ENCODE assay signal across 14 cellular contexts in genomic region chr4:10458190-10458589, GRCh38. TPM values are rescaled to one million over a fixed set of nuclear protein-coding genes. Genes with fewer than 3 reads are reported as not detected.
DNase-seq lines count a peak whose midpoint lies in the region; ATAC-seq and TF ChIP-seq lines count a peak whose summit lies in the region.
"Had no signal": no experiment of that assay in that cellular context is flagged by ENCODE, and none has a peak within 500 bp of the region (broad histone marks: within the 10 kb centered on the region; RNA-seq: fewer than 3 reads in every experiment).

No MANE protein-coding gene starts in this region.

- H3K27me3 Mint-ChIP-seq in brain = peaks cover 41% of the 10 kb centered on the region
- H3K27me3 Mint-ChIP-seq in stimulated activated naive B cell treated with anti-CD40 and anti-IgM and Interleukin-4, amounts not matched to agents 10 μg/mL and 1 μg/mL and 100 μg/mL, for 72 hours = peaks cover 28 to 33% of the 10 kb centered on the region in 2 donors

- peak in 2 of 3 donors; percentile 19 to 52 for DNase-seq in right cardiac atrium
- no peak for DNase-seq in right atrium auricular region (ENCODE audit: low spot score)
- peak; percentile 27 to 47 (median 29) for DNase-seq in mucosa of descending colon
- no peak for DNase-seq in mesenteric fat pad (ENCODE audit: low spot score)
- no peak for DNase-seq in anterior cingulate cortex (lab: John Stamatoyannopoulos, UW)
- DNase-seq in NCI-H774 (lab: John Stamatoyannopoulos, UW) = no peak
- no peak for DNase-seq in stimulated activated naive B cell treated with anti-CD40 and anti-IgM and Interleukin-4, amounts not matched to agents 10 μg/mL and 1 μg/mL and 100 μg/mL, for 72 hours
- DNase-seq: DND-41; NCI-H1694 treated with DMSO at 0.1 percent for 48 hours; SJCRH30; stimulated activated CD4-positive, alpha-beta T cell treated with anti-CD3 and anti-CD28 coated beads, Interleukin-4, amount 100 ng/mL, for 1 hour had no signal

- H3K9me3 Mint-ChIP-seq in brain = peaks cover 24 to 61% (median 55%) of the 10 kb centered on the region in 5 experiments
- H3K9me3 Mint-ChIP-seq in stimulated activated naive B cell treated with anti-CD40 and anti-IgM and Interleukin-4, amounts not matched to agents 10 μg/mL and 1 μg/mL and 100 μg/mL, for 72 hours = peaks cover 0 to 3% of the 10 kb centered on the region in 2 donors

- peaks cover 32% of the 10 kb centered on the region for H3K4me1 Mint-ChIP-seq in brain
- H3K4me1 Mint-ChIP-seq in stimulated activated naive B cell treated with anti-CD40 and anti-IgM and Interleukin-4, amounts not matched to agents 10 μg/mL and 1 μg/mL and 100 μg/mL, for 72 hours = peaks cover 19 to 43% of the 10 kb centered on the region in 2 donors

- WGBS in right cardiac atrium = 48% methylated on average over 13 of the region's 13 CpGs

- ATAC-seq in right cardiac atrium (no peak), mucosa of descending colon (no peak)
- no peak for ATAC-seq in stimulated activated naive B cell treated with anti-CD40 and anti-IgM and Interleukin-4, amounts not matched to agents 10 μg/mL and 1 μg/mL and 100 μg/mL, for 72 hours (replicated peaks)

- H3K27ac ChIP-seq in right cardiac atrium (ENCODE audit: low read length) = no peak overlapping the region
- H3K27ac ChIP-seq in right atrium auricular region = no peak overlapping the region
- H3K27ac ChIP-seq: SJCRH30 had no signal

- H3K36me3 Mint-ChIP-seq in brain = peaks cover 35% of the 10 kb centered on the region
- H3K36me3 Mint-ChIP-seq in stimulated activated naive B cell treated with anti-CD40 and anti-IgM and Interleukin-4, amounts not matched to agents 10 μg/mL and 1 μg/mL and 100 μg/mL, for 72 hours = peaks cover 14 to 22% of the 10 kb centered on the region in 2 donors

- no peaks in the 10 kb centered on the region for H3K27me3 ChIP-seq in right cardiac atrium (ENCODE audit: control insufficient read depth, insufficient read depth)
- H3K27me3 ChIP-seq in right atrium auricular region = peaks cover 0 to 14% of the 10 kb centered on the region in 2 donors
- H3K27me3 ChIP-seq: SJCRH30, vagina had no signal

- H3K4me3 Mint-ChIP-seq in brain = peak overlapping the region; percentile 67 to 77 (median 73)
- no peak overlapping the region for H3K4me3 Mint-ChIP-seq in stimulated activated naive B cell treated with anti-CD40 and anti-IgM and Interleukin-4, amounts not matched to agents 10 μg/mL and 1 μg/mL and 100 μg/mL, for 72 hours

- intact Hi-C loops in right cardiac atrium (cut with DNase I) (no loop called here), mucosa of descending colon (cut with DNase I, micrococcal nuclease) (no loop called here)

- peak overlapping the region in 1 of 5 experiments; percentile 5 for H3K27ac Mint-ChIP-seq in brain
- H3K27ac Mint-ChIP-seq in stimulated activated naive B cell treated with anti-CD40 and anti-IgM and Interleukin-4, amounts not matched to agents 10 μg/mL and 1 μg/mL and 100 μg/mL, for 72 hours = no peak overlapping the region
- H3K27ac Mint-ChIP-seq: activated naive CD8-positive, alpha-beta T cell treated with anti-CD3 and anti-CD28 coated beads, Interleukin-2, amount 10 ng/mL, durations not matched to agents 7 days and 5 days had no signal

- TF ChIP-seq CTCF in right atrium auricular region (IDR thresholded peaks at IDR 0.05) (no peak), brain (conservative IDR thresholded peaks at IDR 0.05) (no peak), mucosa of descending colon (IDR thresholded peaks at IDR 0.05) (no peak)

- H3K4me3 ChIP-seq in right cardiac atrium (ENCODE audit: low read length) (no peak overlapping the region), right atrium auricular region (peak overlapping the region in 1 of 2 donors; percentile 62), mucosa of descending colon (no peak overlapping the region)

- H3K9me3 ChIP-seq in right cardiac atrium (ENCODE audit: control insufficient read depth, low read length) (no peaks in the 10 kb centered on the region), right atrium auricular region (no peaks in the 10 kb centered on the region), mucosa of descending colon (no peaks in the 10 kb centered on the region)
- H3K9me3 ChIP-seq: SJCRH30, vagina had no signal

- H3K4me1 ChIP-seq in right cardiac atrium (ENCODE audit: control insufficient read depth, insufficient read depth, low read length) (peaks cover 3% of the 10 kb centered on the region), right atrium auricular region (peaks cover 0 to 20% of the 10 kb centered on the region in 2 donors), mucosa of descending colon (ENCODE audit: low read depth) (no peaks in the 10 kb centered on the region)
- H3K4me1 ChIP-seq: SJCRH30 had no signal

- H3K36me3 ChIP-seq in right atrium auricular region (peaks cover 13% of the 10 kb centered on the region), mucosa of descending colon (ENCODE audit: low read depth) (no peaks in the 10 kb centered on the region)

RNA-seq across cellular contexts. Expression of gene ZNF518B, which starts 1.0 kb away (rescaled TPM):
- 10 to 100 TPM; 24.7 to 35.9 (median 27.2) TPM for total RNA-seq in right cardiac atrium
- polyA plus RNA-seq in right cardiac atrium = 7.5 TPM
- total RNA-seq in right atrium auricular region = 10 to 100 TPM; 36.0 to 39.1 TPM
- 10.7 TPM for polyA plus RNA-seq in brain (ENCODE audit: insufficient read depth, low read depth, low replicate concordance)
- total RNA-seq in mucosa of descending colon = 10 to 100 TPM in 2 of 3 donors, 1 to 10 TPM in 1; 9.9 to 34.4 (median 19.5) TPM
- 23.5 TPM for total RNA-seq in mesenteric fat pad

Comparison
In these comparisons a context has a peak if more than half of its experiments do, and no peak if none do; other contexts are left out.
1. DNase-seq: peak in right cardiac atrium (2 of 3) and mucosa of descending colon (3 of 3); none in right atrium auricular region (single experiment), mesenteric fat pad (single experiment), anterior cingulate cortex (0 of 58), NCI-H774 (single experiment) and stimulated activated naive B cell treated with anti-CD40 and anti-IgM and Interleukin-4, amounts not matched to agents 10 μg/mL and 1 μg/mL and 100 μg/mL, for 72 hours (single experiment).
2. H3K4me3 Mint-ChIP-seq: peak in brain (5 of 5); none in stimulated activated naive B cell treated with anti-CD40 and anti-IgM and Interleukin-4, amounts not matched to agents 10 μg/mL and 1 μg/mL and 100 μg/mL, for 72 hours (0 of 2).